ENCODE assay signal across 11 cellular contexts in the genomic region with DNA sequence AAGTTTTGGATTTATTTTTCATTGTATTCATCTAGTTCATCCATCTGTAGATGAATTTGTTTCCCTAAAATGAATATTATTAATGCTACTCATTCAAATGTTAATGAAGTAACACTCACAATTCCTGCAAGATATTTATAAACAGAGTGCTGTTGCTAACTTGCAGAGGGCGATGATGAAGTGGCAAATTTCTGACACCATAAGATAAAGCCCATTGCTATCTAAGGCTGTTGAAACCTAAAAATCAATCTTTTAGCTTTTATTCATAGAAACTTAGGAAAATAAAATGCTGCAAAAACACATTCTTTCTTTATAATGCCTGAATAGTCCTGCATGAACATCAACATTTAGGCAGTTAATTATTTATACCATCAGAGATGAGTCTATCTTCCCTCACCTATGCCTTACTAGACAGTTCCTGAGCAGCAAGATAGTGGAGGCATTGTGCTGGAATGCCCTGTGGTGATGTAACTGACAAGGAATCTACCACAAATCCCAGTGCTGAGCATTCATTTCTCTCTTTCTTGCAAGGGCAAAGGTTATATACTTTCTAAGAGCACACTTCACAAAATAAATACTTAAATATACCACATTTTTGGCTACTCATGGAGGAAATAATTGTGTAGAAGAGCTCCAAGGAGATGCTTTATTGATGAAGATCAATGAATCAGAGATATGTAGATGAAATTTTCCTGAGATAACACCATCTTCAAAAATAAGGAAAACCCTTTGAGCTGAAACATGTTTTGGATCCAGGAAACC. TPM values are rescaled to one million over a fixed set of nuclear protein-coding genes. Genes with fewer than 3 reads are reported as not detected.
DNase-seq lines count a peak whose midpoint lies in the region; ATAC-seq and TF ChIP-seq lines count a peak whose summit lies in the region.
"Had no signal": no experiment of that assay in that cellular context is flagged by ENCODE, and none has a peak within 500 bp of the region (broad histone marks: within the 10 kb centered on the region; RNA-seq: fewer than 3 reads in every experiment).

No MANE protein-coding gene starts in this region.

- H3K27ac ChIP-seq in PC-9 (no peak overlapping the region), OCI-LY7 (ENCODE audit: low read depth, low read length, poor library complexity, severe bottlenecking) (no peak overlapping the region)

- H3K9me3 ChIP-seq in PC-9 (ENCODE audit: insufficient read depth, low read depth), result no peaks in the 10 kb centered on the region
- no peaks in the 10 kb centered on the region for H3K9me3 ChIP-seq in OCI-LY7 (ENCODE audit: low read length)

- peak overlapping the region; percentile 81 for H3K27ac Mint-ChIP-seq in osteocyte (ENCODE audit: unreplicated experiment)
- H3K27ac Mint-ChIP-seq: stimulated activated effector memory CD8-positive, alpha-beta T cell treated with anti-CD3 and anti-CD28 coated beads, Interleukin-12 subunit alpha, Interleukin-12 subunit beta, amount 100 ng/mL, for 72 hours had no signal

- H3K4me1 ChIP-seq in PC-9 (replicated peaks; ENCODE audit: insufficient read depth) (peaks cover 16% of the 10 kb centered on the region), OCI-LY7 (ENCODE audit: insufficient read depth, low read length, poor library complexity, severe bottlenecking) (no peaks in the 10 kb centered on the region)

- intact Hi-C loops in PC-9 (cut with micrococcal nuclease; ENCODE audit: unreplicated experiment) (no loop called here), OCI-LY7 (cut with micrococcal nuclease; ENCODE audit: unreplicated experiment) (no loop called here)

- H4K20me1 ChIP-seq in PC-9 (ENCODE audit: insufficient read depth) (no peaks in the 10 kb centered on the region), OCI-LY7 (ENCODE audit: insufficient read depth, low read length) (no peaks in the 10 kb centered on the region)

- H3K36me3 Mint-ChIP-seq in osteocyte (ENCODE audit: unreplicated experiment), result peaks cover 3% of the 10 kb centered on the region
- H3K36me3 Mint-ChIP-seq: stimulated activated effector memory CD8-positive, alpha-beta T cell treated with anti-CD3 and anti-CD28 coated beads, Interleukin-12 subunit alpha, Interleukin-12 subunit beta, amount 100 ng/mL, for 72 hours had no signal

- H2AFZ ChIP-seq in PC-9, result no peak overlapping the region
- no peak overlapping the region for H2AFZ ChIP-seq in OCI-LY7 (ENCODE audit: low read length)

- H3F3A ChIP-seq in PC-9 (ENCODE audit: insufficient read depth, low read depth), result peaks cover 5% of the 10 kb centered on the region; the same call in 1 of the 2 replicates

- no peaks in the 10 kb centered on the region for H3K9me3 Mint-ChIP-seq in osteocyte (ENCODE audit: unreplicated experiment)
- H3K9me3 Mint-ChIP-seq: stimulated activated effector memory CD8-positive, alpha-beta T cell treated with anti-CD3 and anti-CD28 coated beads, Interleukin-12 subunit alpha, Interleukin-12 subunit beta, amount 100 ng/mL, for 72 hours had no signal

- POLR2A ChIA-PET in PC-9 (lab: Charles Lee; ENCODE audit: unreplicated experiment) (interaction anchor here (0.7 kb wide), 1 partner anchor 53 kb away, joined by 4 read pairs; no protein-coding TSS in a partner anchor), OCI-LY7 (lab: Charles Lee) (no interaction called here)

- peaks cover 21% of the 10 kb centered on the region for H3K4me1 Mint-ChIP-seq in osteocyte (ENCODE audit: unreplicated experiment)
- H3K4me1 Mint-ChIP-seq: stimulated activated effector memory CD8-positive, alpha-beta T cell treated with anti-CD3 and anti-CD28 coated beads, Interleukin-12 subunit alpha, Interleukin-12 subunit beta, amount 100 ng/mL, for 72 hours had no signal

- CTCF ChIA-PET in PC-9 (lab: Charles Lee) (no interaction called here), OCI-LY7 (lab: Charles Lee; ENCODE audit: unreplicated experiment) (no interaction called here)

- no peak for TF ChIP-seq CTCF in PC-9 (conservative IDR thresholded peaks at IDR 0.05)
- no peak for TF ChIP-seq CTCF in osteocyte (IDR thresholded peaks at IDR 0.05)
- no peak for TF ChIP-seq CTCF in OCI-LY7 (conservative IDR thresholded peaks at IDR 0.05; ENCODE audit: low read length)

- BruUV-seq in PC-9 (replicated peaks; lab: Mats Ljungman, UMichigan), result no TSS peak
- no TSS peak for BruUV-seq in OCI-LY7 (replicated peaks; lab: Mats Ljungman, UMichigan)

- H3K79me2 ChIP-seq in PC-9 (ENCODE audit: low read depth) (no peaks in the 10 kb centered on the region), OCI-LY7 (ENCODE audit: insufficient read depth, low read depth, low read length) (no peaks in the 10 kb centered on the region)

- H3K9me2 ChIP-seq in PC-9 (ENCODE audit: insufficient read depth), result no peaks in the 10 kb centered on the region
- H3K9me2 ChIP-seq in OCI-LY7 (ENCODE audit: insufficient read depth, low read length), result no peaks in the 10 kb centered on the region

- no peak overlapping the region for H3K4me3 Mint-ChIP-seq in osteocyte (ENCODE audit: unreplicated experiment)
- H3K4me3 Mint-ChIP-seq: stimulated activated effector memory CD8-positive, alpha-beta T cell treated with anti-CD3 and anti-CD28 coated beads, Interleukin-12 subunit alpha, Interleukin-12 subunit beta, amount 100 ng/mL, for 72 hours had no signal

- DNase-seq in ELR (ENCODE audit: low read depth), result peak; percentile 91
- peak; percentile 23 to 40 for DNase-seq in PC-9
- no peak for DNase-seq in osteocyte (ENCODE audit: extremely low spot score, unreplicated experiment)
- DNase-seq in NCI-H1105 treated with DMSO at 0.1 percent for 48 hours (lab: John Stamatoyannopoulos, UW), result no peak
- no peak for DNase-seq in OCI-LY7 (ENCODE audit: low spot score)
- DNase-seq: activated CD4-positive, alpha-beta T cell treated with anti-CD3 and anti-CD28 coated beads, Interleukin-2, amount 50 U/mL, for 1 hour; NCI-H2029 had no signal

- ATAC-seq in esophagus mucosa (peak; percentile 55), GM19035 (IDR thresholded peaks at IDR 0.05; ENCODE audit: unreplicated experiment) (no peak), GM19023 (IDR thresholded peaks at IDR 0.05; ENCODE audit: unreplicated experiment) (no peak)
- ATAC-seq: stimulated activated effector memory CD8-positive, alpha-beta T cell treated with anti-CD3 and anti-CD28 coated beads, Interleukin-12 subunit alpha, Interleukin-12 subunit beta, amount 100 ng/mL, for 72 hours had no signal

- H3K36me3 ChIP-seq in PC-9 (ENCODE audit: low read depth) (no peaks in the 10 kb centered on the region), OCI-LY7 (ENCODE audit: insufficient read depth, low read length) (no peaks in the 10 kb centered on the region)

- H3K4me2 ChIP-seq in PC-9 (no peak overlapping the region; the same call in 1 of the 2 replicates), OCI-LY7 (ENCODE audit: low read length) (no peak overlapping the region)

- H3K4me3 ChIP-seq in PC-9 (no peak overlapping the region), OCI-LY7 (ENCODE audit: low read depth, low read length, poor library complexity, severe bottlenecking) (no peak overlapping the region)

- H3K27me3 Mint-ChIP-seq in osteocyte (ENCODE audit: unreplicated experiment), result peaks cover 3% of the 10 kb centered on the region

- H3K27me3 ChIP-seq in PC-9 (ENCODE audit: insufficient read depth, low read depth), result no peaks in the 10 kb centered on the region

RNA-seq across cellular contexts. Expression of a gene that starts 57.6 kb away (rescaled TPM):
- total RNA-seq in PC-9 (2021), result not detected in 2 replicates
- total RNA-seq in esophagus mucosa, result 0.32 TPM
- not detected in 2 replicates for total RNA-seq in osteocyte
- total RNA-seq in OCI-LY7 (2014; rRNA removed; shearing (Covaris generic)), result not detected in 2 replicates
- not detected in 2 replicates for total RNA-seq in OCI-LY7 (2022)

Comparison
In these comparisons a context has a peak if more than half of its experiments do, and no peak if none do; other contexts are left out.
1. DNase-seq: peak in ELR (single experiment) and PC-9 (2 of 2); none in osteocyte (single experiment), NCI-H1105 treated with DMSO at 0.1 percent for 48 hours (single experiment) and OCI-LY7 (single experiment).